Comparison of ENCODE assay signal across 8 cellular contexts in the genomic region with DNA sequence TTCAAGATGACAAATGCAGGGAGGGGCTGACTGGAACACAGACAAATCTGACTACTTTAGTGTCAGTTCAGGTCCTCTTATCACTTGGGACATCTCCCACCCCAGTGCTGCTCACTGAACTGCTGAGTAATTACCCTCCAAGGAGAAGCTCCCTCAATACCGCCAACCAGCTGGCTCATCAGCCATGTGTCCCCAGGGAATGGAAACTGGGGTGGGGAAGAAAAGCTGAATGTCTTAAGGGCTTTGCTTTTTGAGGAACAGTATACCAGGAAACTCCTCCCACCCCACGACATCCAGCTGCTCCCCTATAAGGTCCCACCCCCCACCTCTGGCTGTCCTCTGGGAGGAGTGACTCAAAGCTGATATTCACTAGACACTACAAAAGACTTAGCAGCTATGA. TPM values are rescaled to one million over a fixed set of nuclear protein-coding genes. Genes with fewer than 3 reads are reported as not detected.
DNase-seq lines count a peak whose midpoint lies in the region.

No MANE protein-coding gene starts in this region.

- intact Hi-C loops in posterior cingulate gyrus (cut with DNase I): no loop called here

- H3K27ac Mint-ChIP-seq in activated naive CD8-positive, alpha-beta T cell treated with anti-CD3 and anti-CD28 coated beads for 36 hours: no peak overlapping the region

- H3K18ac ChIP-seq in neuronal stem cell (ENCODE audit: low read length): no peak overlapping the region

- peaks cover 2% of the 10 kb centered on the region for H3K36me3 Mint-ChIP-seq in activated naive CD8-positive, alpha-beta T cell treated with anti-CD3 and anti-CD28 coated beads for 36 hours

- H3K4me1 ChIP-seq in neuronal stem cell (ENCODE audit: control insufficient read depth in 2 of 2, insufficient read depth in 1 of 2, low read depth in 1 of 2, low read length in 2 of 2): no peaks in the 10 kb centered on the region

- no peak overlapping the region for H4K91ac ChIP-seq in neuronal stem cell (ENCODE audit: low read depth, low read length, poor library complexity)

- H3K9ac ChIP-seq in neuronal stem cell (ENCODE audit: low read depth, low read length, poor library complexity): no peak overlapping the region

- no CpG with 5 or more reads among the region's 2 CpGs for WGBS in neuronal stem cell (ENCODE audit: extremely low coverage in 2 of 2, insufficient read length in 2 of 2, insufficient replicate concordance in 1 of 2), 2 donors

- H4K8ac ChIP-seq in neuronal stem cell (ENCODE audit: low read depth, low read length): no peak overlapping the region

- peaks cover 0 to 13% of the 10 kb centered on the region in 2 donors for H3K36me3 ChIP-seq in neuronal stem cell (replicated peaks in 1 of 2; ENCODE audit: control insufficient read depth in 2 of 2, insufficient read depth in 2 of 2, low read length in 2 of 2)

- peak overlapping the region; percentile 99 for H3K4me3 Mint-ChIP-seq in activated naive CD8-positive, alpha-beta T cell treated with anti-CD3 and anti-CD28 coated beads for 36 hours

- no peak overlapping the region for H2BK15ac ChIP-seq in neuronal stem cell (ENCODE audit: low read length)

- H3K27ac ChIP-seq in neuronal stem cell (replicated peaks; ENCODE audit: low read length): no peak overlapping the region

- H3K4me2 ChIP-seq in neuronal stem cell (ENCODE audit: insufficient read depth, low read length, poor library complexity, severe bottlenecking): no peak overlapping the region

- no peak overlapping the region for H2AFZ ChIP-seq in neuronal stem cell (ENCODE audit: low read length)

- no peak overlapping the region for H3K14ac ChIP-seq in neuronal stem cell (ENCODE audit: low read length)

- H3K79me1 ChIP-seq in neuronal stem cell (ENCODE audit: low read depth, low read length): peaks cover 8% of the 10 kb centered on the region

- H2BK120ac ChIP-seq in neuronal stem cell (ENCODE audit: low read depth, low read length): no peak overlapping the region

- peaks cover 0 to 3% (median 2%) of the 10 kb centered on the region in 3 experiments for H3K27me3 ChIP-seq in neuronal stem cell (ENCODE audit: control insufficient read depth in 3 of 3, insufficient read depth in 3 of 3, low read depth in 1 of 3, low read length in 3 of 3)

- no peak overlapping the region for H2BK12ac ChIP-seq in neuronal stem cell (ENCODE audit: low read length)

- H2AK5ac ChIP-seq in neuronal stem cell (ENCODE audit: low read depth, low read length): no peak overlapping the region

- DNase-seq in CMK (ENCODE audit: low read depth): peak; percentile 54
- peak; percentile 22 for DNase-seq in HT-29 (ENCODE audit: low spot score)
- DNase-seq in activated naive CD8-positive, alpha-beta T cell treated with anti-CD3 and anti-CD28 coated beads for 36 hours: peak; percentile 12
- DNase-seq in medulla oblongata (ENCODE audit: extremely low spot score): peak; percentile 4
- DNase-seq in 8988T: no peak
- DNase-seq in neuronal stem cell (ENCODE audit: low spot score): no peak
- no peak for DNase-seq in posterior cingulate gyrus
- no peak for DNase-seq in NCI-H146 (lab: John Stamatoyannopoulos, UW)

- no peak overlapping the region for H3K4me3 ChIP-seq in neuronal stem cell (ENCODE audit: low read length in 2 of 2)

- no peaks in the 10 kb centered on the region for H3K27me3 Mint-ChIP-seq in activated naive CD8-positive, alpha-beta T cell treated with anti-CD3 and anti-CD28 coated beads for 36 hours

- no peak overlapping the region for H2BK5ac ChIP-seq in neuronal stem cell (ENCODE audit: low read length)

- H3K23ac ChIP-seq in neuronal stem cell (ENCODE audit: low read depth, low read length, poor library complexity): no peak overlapping the region

- no peak overlapping the region for H3K4ac ChIP-seq in neuronal stem cell (ENCODE audit: low read length)

- peaks cover 1 to 20% of the 10 kb centered on the region in 2 donors for H3K9me3 ChIP-seq in neuronal stem cell (replicated peaks in 1 of 2; ENCODE audit: control insufficient read depth in 2 of 2, insufficient read depth in 1 of 2, low read depth in 1 of 2, low read length in 2 of 2)

- H3K9me3 Mint-ChIP-seq in activated naive CD8-positive, alpha-beta T cell treated with anti-CD3 and anti-CD28 coated beads for 36 hours: no peaks in the 10 kb centered on the region

- peaks cover 24% of the 10 kb centered on the region for H3K4me1 Mint-ChIP-seq in activated naive CD8-positive, alpha-beta T cell treated with anti-CD3 and anti-CD28 coated beads for 36 hours

RNA-seq across cellular contexts. Expression of gene ZNF823, which starts 2.0 kb away (rescaled TPM):
- total RNA-seq in HT-29 (2014; rRNA removed; shearing (Covaris generic)): 3.6 and 6.1 TPM in 2 replicates
- 1 to 10 TPM; 2.2 to 3.6 TPM for total RNA-seq in activated naive CD8-positive, alpha-beta T cell treated with anti-CD3 and anti-CD28 coated beads for 36 hours
- polyA plus RNA-seq in neuronal stem cell (2013, experiment 1 of 2): 4.7 TPM
- 4.2 TPM for polyA plus RNA-seq in neuronal stem cell (2013, experiment 2 of 2)

RNA-seq across cellular contexts. Expression of gene ZNF441, which starts 30.1 kb away (rescaled TPM):
- total RNA-seq in HT-29 (2014; rRNA removed; shearing (Covaris generic)): 1.1 and 3.7 TPM in 2 replicates
- total RNA-seq in activated naive CD8-positive, alpha-beta T cell treated with anti-CD3 and anti-CD28 coated beads for 36 hours: 1 to 10 TPM; 4.0 to 4.1 TPM
- polyA plus RNA-seq in neuronal stem cell (2013, experiment 1 of 2): 1.6 TPM
- 1.4 TPM for polyA plus RNA-seq in neuronal stem cell (2013, experiment 2 of 2)

Comparison
In these comparisons a context has a peak if more than half of its experiments do, and no peak if none do; other contexts are left out.
1. DNase-seq: peak in CMK (single experiment), HT-29 (single experiment), activated naive CD8-positive, alpha-beta T cell treated with anti-CD3 and anti-CD28 coated beads for 36 hours (single experiment) and medulla oblongata (single experiment); none in 8988T (single experiment), neuronal stem cell (single experiment), posterior cingulate gyrus (0 of 10) and NCI-H146 (single experiment).